ENCODE assay signal across 8 cellular contexts in genomic region chr3:70201975-70202374, GRCh38.
"Had no signal": no experiment of that assay in that cellular context is flagged by ENCODE, and none has a peak within 500 bp of the region (broad histone marks: within the 10 kb centered on the region; RNA-seq: fewer than 3 reads in every experiment).

No MANE protein-coding gene starts in this region.

- H3K4me3 ChIP-seq: GM12878 had no signal

- ATAC-seq: GM12878 had no signal

- DNase-seq: GDM1, GF-D8 had no signal

- FAIRE-seq: G401.6, GM12878, GM12891, GM12892, GM18507, GM19239 had no signal
